ENCODE assay signal across 1 cellular context in the genomic region with DNA sequence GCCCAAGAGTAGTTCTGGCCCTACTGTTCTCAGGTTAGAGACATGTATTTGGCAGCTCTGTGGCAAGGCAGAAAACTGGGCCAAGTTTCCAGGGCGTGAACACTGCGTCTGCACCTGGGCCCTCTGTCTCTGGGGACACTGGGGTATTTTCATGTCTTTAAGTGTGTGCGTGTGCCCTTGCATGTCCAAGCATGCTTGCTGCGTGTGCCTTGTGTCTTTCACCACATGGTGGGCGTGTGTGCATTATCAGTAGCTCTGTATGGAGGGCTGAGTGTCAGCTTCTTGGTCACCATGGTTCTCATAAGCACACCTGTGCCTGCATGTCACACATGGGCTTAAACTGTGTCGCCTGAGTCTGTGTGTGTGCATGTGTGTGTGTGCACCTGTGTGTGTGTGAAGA.
TF ChIP-seq lines count a peak whose summit lies in the region.

No MANE protein-coding gene starts in this region.

TF ChIP-seq in H1, 55 proteins besides CTCF, POLR2A, EP300 and RAD21 (continued from another document):
- TF ChIP-seq, protein P1, sequence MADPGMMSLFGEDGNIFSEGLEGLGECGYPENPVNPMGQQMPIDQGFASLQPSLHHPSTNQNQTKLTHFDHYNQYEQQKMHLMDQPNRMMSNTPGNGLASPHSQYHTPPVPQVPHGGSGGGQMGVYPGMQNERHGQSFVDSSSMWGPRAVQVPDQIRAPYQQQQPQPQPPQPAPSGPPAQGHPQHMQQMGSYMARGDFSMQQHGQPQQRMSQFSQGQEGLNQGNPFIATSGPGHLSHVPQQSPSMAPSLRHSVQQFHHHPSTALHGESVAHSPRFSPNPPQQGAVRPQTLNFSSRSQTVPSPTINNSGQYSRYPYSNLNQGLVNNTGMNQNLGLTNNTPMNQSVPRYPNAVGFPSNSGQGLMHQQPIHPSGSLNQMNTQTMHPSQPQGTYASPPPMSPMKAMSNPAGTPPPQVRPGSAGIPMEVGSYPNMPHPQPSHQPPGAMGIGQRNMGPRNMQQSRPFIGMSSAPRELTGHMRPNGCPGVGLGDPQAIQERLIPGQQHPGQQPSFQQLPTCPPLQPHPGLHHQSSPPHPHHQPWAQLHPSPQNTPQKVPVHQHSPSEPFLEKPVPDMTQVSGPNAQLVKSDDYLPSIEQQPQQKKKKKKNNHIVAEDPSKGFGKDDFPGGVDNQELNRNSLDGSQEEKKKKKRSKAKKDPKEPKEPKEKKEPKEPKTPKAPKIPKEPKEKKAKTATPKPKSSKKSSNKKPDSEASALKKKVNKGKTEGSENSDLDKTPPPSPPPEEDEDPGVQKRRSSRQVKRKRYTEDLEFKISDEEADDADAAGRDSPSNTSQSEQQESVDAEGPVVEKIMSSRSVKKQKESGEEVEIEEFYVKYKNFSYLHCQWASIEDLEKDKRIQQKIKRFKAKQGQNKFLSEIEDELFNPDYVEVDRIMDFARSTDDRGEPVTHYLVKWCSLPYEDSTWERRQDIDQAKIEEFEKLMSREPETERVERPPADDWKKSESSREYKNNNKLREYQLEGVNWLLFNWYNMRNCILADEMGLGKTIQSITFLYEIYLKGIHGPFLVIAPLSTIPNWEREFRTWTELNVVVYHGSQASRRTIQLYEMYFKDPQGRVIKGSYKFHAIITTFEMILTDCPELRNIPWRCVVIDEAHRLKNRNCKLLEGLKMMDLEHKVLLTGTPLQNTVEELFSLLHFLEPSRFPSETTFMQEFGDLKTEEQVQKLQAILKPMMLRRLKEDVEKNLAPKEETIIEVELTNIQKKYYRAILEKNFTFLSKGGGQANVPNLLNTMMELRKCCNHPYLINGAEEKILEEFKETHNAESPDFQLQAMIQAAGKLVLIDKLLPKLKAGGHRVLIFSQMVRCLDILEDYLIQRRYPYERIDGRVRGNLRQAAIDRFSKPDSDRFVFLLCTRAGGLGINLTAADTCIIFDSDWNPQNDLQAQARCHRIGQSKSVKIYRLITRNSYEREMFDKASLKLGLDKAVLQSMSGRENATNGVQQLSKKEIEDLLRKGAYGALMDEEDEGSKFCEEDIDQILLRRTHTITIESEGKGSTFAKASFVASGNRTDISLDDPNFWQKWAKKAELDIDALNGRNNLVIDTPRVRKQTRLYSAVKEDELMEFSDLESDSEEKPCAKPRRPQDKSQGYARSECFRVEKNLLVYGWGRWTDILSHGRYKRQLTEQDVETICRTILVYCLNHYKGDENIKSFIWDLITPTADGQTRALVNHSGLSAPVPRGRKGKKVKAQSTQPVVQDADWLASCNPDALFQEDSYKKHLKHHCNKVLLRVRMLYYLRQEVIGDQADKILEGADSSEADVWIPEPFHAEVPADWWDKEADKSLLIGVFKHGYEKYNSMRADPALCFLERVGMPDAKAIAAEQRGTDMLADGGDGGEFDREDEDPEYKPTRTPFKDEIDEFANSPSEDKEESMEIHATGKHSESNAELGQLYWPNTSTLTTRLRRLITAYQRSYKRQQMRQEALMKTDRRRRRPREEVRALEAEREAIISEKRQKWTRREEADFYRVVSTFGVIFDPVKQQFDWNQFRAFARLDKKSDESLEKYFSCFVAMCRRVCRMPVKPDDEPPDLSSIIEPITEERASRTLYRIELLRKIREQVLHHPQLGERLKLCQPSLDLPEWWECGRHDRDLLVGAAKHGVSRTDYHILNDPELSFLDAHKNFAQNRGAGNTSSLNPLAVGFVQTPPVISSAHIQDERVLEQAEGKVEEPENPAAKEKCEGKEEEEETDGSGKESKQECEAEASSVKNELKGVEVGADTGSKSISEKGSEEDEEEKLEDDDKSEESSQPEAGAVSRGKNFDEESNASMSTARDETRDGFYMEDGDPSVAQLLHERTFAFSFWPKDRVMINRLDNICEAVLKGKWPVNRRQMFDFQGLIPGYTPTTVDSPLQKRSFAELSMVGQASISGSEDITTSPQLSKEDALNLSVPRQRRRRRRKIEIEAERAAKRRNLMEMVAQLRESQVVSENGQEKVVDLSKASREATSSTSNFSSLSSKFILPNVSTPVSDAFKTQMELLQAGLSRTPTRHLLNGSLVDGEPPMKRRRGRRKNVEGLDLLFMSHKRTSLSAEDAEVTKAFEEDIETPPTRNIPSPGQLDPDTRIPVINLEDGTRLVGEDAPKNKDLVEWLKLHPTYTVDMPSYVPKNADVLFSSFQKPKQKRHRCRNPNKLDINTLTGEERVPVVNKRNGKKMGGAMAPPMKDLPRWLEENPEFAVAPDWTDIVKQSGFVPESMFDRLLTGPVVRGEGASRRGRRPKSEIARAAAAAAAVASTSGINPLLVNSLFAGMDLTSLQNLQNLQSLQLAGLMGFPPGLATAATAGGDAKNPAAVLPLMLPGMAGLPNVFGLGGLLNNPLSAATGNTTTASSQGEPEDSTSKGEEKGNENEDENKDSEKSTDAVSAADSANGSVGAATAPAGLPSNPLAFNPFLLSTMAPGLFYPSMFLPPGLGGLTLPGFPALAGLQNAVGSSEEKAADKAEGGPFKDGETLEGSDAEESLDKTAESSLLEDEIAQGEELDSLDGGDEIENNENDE (IDR thresholded peaks at IDR 0.05; ENCODE audit: insufficient replicate concordance, low read length), result no peak
- TF ChIP-seq NANOG (IDR thresholded peaks at IDR 0.05; ENCODE audit: insufficient read depth, low read depth, low read length, poor library complexity, severe bottlenecking), result no peak
- no peak for TF ChIP-seq KDM4A (IDR thresholded peaks at IDR 0.05; ENCODE audit: low read depth, low read length, severe bottlenecking)
